ENCODE assay signal across 7 cellular contexts in the genomic region with DNA sequence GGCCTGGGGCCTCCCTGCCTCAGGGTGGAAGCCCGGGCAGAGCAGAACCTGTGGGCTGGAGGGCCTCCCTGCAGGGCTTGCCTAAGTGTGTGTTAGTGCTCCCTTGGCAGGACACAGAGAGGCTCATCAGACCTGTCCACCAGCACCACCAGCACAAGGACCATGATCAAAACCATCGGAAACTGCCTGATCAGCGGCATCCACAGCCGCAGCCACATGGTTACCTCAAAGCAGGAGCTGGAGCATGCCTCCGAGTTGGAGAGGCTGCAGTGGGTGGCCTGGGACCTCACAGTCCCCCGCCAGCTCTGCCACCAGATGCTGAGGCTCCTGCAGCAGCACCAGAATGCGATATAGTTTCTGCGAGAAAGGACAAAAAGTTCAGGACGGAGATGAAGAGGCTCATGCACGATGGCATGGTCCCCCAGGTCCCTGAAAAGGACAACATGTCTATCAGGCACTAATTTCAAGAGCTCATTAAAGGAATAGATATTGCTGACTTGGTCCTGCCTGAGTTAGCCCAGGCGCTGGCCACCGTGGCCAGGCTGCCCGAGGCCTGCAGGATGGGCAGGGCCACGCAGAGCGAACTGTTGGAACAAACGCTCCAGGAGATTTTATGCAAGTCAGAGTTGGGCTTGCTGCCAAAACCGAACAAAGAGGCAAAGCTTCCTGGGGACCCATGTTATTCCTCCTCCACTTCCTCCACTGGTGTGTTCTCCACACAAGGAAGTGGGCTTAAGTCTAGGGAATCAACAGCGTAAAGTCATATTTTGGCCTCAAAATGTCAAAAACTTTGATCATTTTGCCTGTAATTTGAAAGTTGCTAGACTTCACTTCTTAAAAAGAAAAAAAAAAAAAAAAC.
DNase-seq lines count a peak whose midpoint lies in the region; ATAC-seq and TF ChIP-seq lines count a peak whose summit lies in the region.

No MANE protein-coding gene starts in this region.

- H3K4me1 ChIP-seq in suprapubic skin = peaks cover 18% of the 10 kb centered on the region

- no peaks in the 10 kb centered on the region for H3K9me3 ChIP-seq in suprapubic skin

- TF ChIP-seq EP300 in suprapubic skin (IDR thresholded peaks at IDR 0.05) = no peak

- WGBS in suprapubic skin = 46% methylated on average over 14 of the region's 18 CpGs

- TF ChIP-seq POLR2A in suprapubic skin (IDR thresholded peaks at IDR 0.05) = no peak

- H3K36me3 ChIP-seq in suprapubic skin = no peaks in the 10 kb centered on the region

- no peak for ATAC-seq in GM19452 (IDR thresholded peaks at IDR 0.05; ENCODE audit: unreplicated experiment)

- H3K27me3 ChIP-seq in suprapubic skin = no peaks in the 10 kb centered on the region

- peak; percentile 59 for DNase-seq in LoVo (ENCODE audit: low spot score)
- DNase-seq in amygdala (lab: John Stamatoyannopoulos, UW) = peak in 39 of 56 donors; percentile 4 to 83 (median 35)
- peak; percentile 40 for DNase-seq in iPS-NIHi11 (ENCODE audit: low spot score)
- peak; percentile 83 to 91 for DNase-seq in suprapubic skin (ENCODE audit: low spot score in 2 of 2)
- DNase-seq in middle frontal gyrus (ENCODE audit: extremely low spot score, low spot score) = no peak
- no peak for DNase-seq in NCI-H526 treated with DMSO at 0.1 percent for 48 hours (lab: John Stamatoyannopoulos, UW)

- H3K27ac ChIP-seq in suprapubic skin = peak overlapping the region; percentile 0

- TF ChIP-seq CTCF in suprapubic skin (IDR thresholded peaks at IDR 0.05) = no peak

- H3K4me3 ChIP-seq in suprapubic skin = no peak overlapping the region

Comparison
In these comparisons a context has a peak if more than half of its experiments do, and no peak if none do; other contexts are left out.
1. DNase-seq: peak in LoVo (single experiment), amygdala (39 of 56), iPS-NIHi11 (single experiment) and suprapubic skin (2 of 2); none in middle frontal gyrus (single experiment) and NCI-H526 treated with DMSO at 0.1 percent for 48 hours (single experiment).